ENCODE assay signal across 8 cellular contexts in the genomic region with DNA sequence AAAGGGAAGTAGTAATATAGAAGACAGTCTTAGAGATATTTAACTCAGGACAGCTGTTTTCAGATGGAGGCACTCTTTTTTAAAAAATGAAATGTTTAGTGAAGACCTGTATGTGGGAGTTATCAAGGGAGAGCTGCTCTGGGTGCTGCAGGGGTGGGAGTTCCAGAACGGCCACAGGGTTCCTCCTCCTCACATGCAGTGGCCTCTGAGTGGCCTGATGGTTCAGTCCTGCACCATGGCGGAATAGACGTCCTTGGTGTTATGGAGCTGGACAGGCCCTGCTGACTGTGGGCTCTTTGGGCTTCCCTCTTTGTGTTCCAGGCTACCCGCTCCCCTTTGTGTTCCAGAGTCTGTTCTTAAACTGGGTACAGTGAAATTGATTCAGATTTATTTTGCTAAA.
"Had no signal": no experiment of that assay in that cellular context is flagged by ENCODE, and none has a peak within 500 bp of the region (broad histone marks: within the 10 kb centered on the region; RNA-seq: fewer than 3 reads in every experiment).

No MANE protein-coding gene starts in this region.

- FAIRE-seq: G401.6, GM12878, GM12891, GM12892, GM18507, GM19239 had no signal

- DNase-seq: GDM1, GF-D8 had no signal

- ATAC-seq: GM12878 had no signal

- H3K4me3 ChIP-seq: GM12878 had no signal
